Comparison of ENCODE assay signal across 1 cellular context in genomic region chr12:109477185-109477962, GRCh38.
TF ChIP-seq lines count a peak whose summit lies in the region.

TSS of gene KCTD10 (minus strand) at chr12:109477300. CDS start at chr12:109477262, 38 bp downstream.
TSS of gene UBE3B (plus strand) at chr12:109477634. CDS start at chr12:109483552, 5,918 bp downstream.

TF ChIP-seq in K562, 482 proteins besides CTCF, POLR2A, EP300 and RAD21 (continued from another document and continues in another):
- peak; percentile 64; the same call in 1 of the 2 replicates for TF ChIP-seq ETS1 (conservative IDR thresholded peaks at IDR 0.05; ENCODE audit: control insufficient read depth, low read depth, low read length)
- TF ChIP-seq ZNF280B (CRISPR knock-in tag; IDR thresholded peaks at IDR 0.05): no peak
- no peak for TF ChIP-seq ZNF3 (CRISPR knock-in tag; IDR thresholded peaks at IDR 0.05)
- no peak for TF ChIP-seq ZFP36 (IDR thresholded peaks at IDR 0.05; ENCODE audit: low read depth, low read length, partially characterized antibody)
- no peak for TF ChIP-seq HNRNPLL (IDR thresholded peaks at IDR 0.05; ENCODE audit: low read depth, low read length, poor library complexity, severe bottlenecking)
- 0 out of 2 replicates have a peak, but pooled peaks have one; percentile 32 for TF ChIP-seq MECOM (CRISPR knock-in tag; IDR thresholded peaks at IDR 0.05)
- no peak for TF ChIP-seq ADNP (tag; IDR thresholded peaks at IDR 0.05)
- TF ChIP-seq MIER1 (IDR thresholded peaks at IDR 0.05; ENCODE audit: low read depth): peak; percentile 61; the same call in 1 of the 2 replicates
- no peak for TF ChIP-seq GTF3C2 (IDR thresholded peaks at IDR 0.05; ENCODE audit: borderline replicate concordance, extremely low read depth, insufficient read length)
- TF ChIP-seq ZNF146 (CRISPR knock-in tag; IDR thresholded peaks at IDR 0.05; ENCODE audit: unreplicated experiment): no peak
- peak; percentile 80 for TF ChIP-seq EP400 (IDR thresholded peaks at IDR 0.05)
- no peak for TF ChIP-seq NELFE (IDR thresholded peaks at IDR 0.05; ENCODE audit: insufficient read depth, insufficient read length)
- no peak for TF ChIP-seq IRF1 (CRISPR knock-in tag; IDR thresholded peaks at IDR 0.05; ENCODE audit: borderline replicate concordance)
- peak; percentile 93 for TF ChIP-seq POLR2G (IDR thresholded peaks at IDR 0.05; ENCODE audit: low read depth, low read length)
- TF ChIP-seq FOXA3 (CRISPR knock-in tag; conservative IDR thresholded peaks at IDR 0.05 in 1 of 2, IDR thresholded peaks at IDR 0.05 in 1 of 2): no peak
- TF ChIP-seq FOS (IDR thresholded peaks at IDR 0.05; ENCODE audit: extremely low read depth, insufficient read length): no peak
- peak; percentile 33; the same call in 1 of the 2 replicates for TF ChIP-seq FOXM1 (IDR thresholded peaks at IDR 0.05; ENCODE audit: low read depth)
- TF ChIP-seq FOXM1 (CRISPR knock-in tag; IDR thresholded peaks at IDR 0.05; ENCODE audit: low read depth): no peak
- no peak for TF ChIP-seq NFXL1 (CRISPR knock-in tag; IDR thresholded peaks at IDR 0.05)
- peak; percentile 70; the same call in 1 of the 2 replicates for TF ChIP-seq CREB3L1 (IDR thresholded peaks at IDR 0.05; ENCODE audit: borderline replicate concordance, low read depth)
- TF ChIP-seq GABPB2 (CRISPR knock-in tag; conservative IDR thresholded peaks at IDR 0.05): no peak
- TF ChIP-seq TEAD2 (tag; IDR thresholded peaks at IDR 0.05): no peak
- no peak for TF ChIP-seq E2F4 (CRISPR knock-in tag; IDR thresholded peaks at IDR 0.05; ENCODE audit: low read depth)
- peak; percentile 68; the same call in 1 of the 2 replicates for TF ChIP-seq THRB (CRISPR knock-in tag; conservative IDR thresholded peaks at IDR 0.05)
- peak in 1 of 2 experiments; percentile 63; a peak in 3 of 4 replicates for TF ChIP-seq FOXK2 (conservative IDR thresholded peaks at IDR 0.05 in 1 of 2, IDR thresholded peaks at IDR 0.05 in 1 of 2; ENCODE audit: low read depth in 2 of 2)
- peak; percentile 78 for TF ChIP-seq ASH1L (IDR thresholded peaks at IDR 0.05; ENCODE audit: borderline replicate concordance, low read depth, partially characterized antibody)
- no peak for TF ChIP-seq IRF2 (CRISPR knock-in tag; IDR thresholded peaks at IDR 0.05)
- no peak for TF ChIP-seq ESRRB (CRISPR knock-in tag; IDR thresholded peaks at IDR 0.05; ENCODE audit: borderline replicate concordance)
- no peak for TF ChIP-seq ZNF407 (IDR thresholded peaks at IDR 0.05; ENCODE audit: low read depth)
- no peak for TF ChIP-seq ZNF639 (CRISPR knock-in tag; conservative IDR thresholded peaks at IDR 0.05 in 1 of 2, IDR thresholded peaks at IDR 0.05 in 1 of 2)
- peak; percentile 38 for TF ChIP-seq BRD9 (IDR thresholded peaks at IDR 0.05; ENCODE audit: low read depth, partially characterized antibody)
- TF ChIP-seq RBM15 (IDR thresholded peaks at IDR 0.05; ENCODE audit: insufficient read depth, low read length): no peak
- no peak for TF ChIP-seq ATF2 (CRISPR knock-in tag; IDR thresholded peaks at IDR 0.05)
- no peak for TF ChIP-seq KDM2B (CRISPR knock-in tag; IDR thresholded peaks at IDR 0.05)
